8 cellular contexts compared by ENCODE assay signal in the genomic region with DNA sequence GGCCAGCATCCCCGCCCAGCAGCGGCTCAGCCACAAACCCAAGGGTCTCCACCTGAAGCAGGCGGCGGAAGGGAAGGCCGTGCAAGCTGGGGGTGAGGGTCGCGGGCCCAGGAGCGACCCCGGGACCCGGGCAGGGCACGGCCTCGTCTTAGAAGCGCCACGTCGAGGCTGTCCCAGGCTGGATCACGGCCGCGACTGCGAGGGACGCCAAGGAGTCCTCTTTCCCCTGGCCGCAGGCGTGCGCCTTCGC. TPM values are rescaled to one million over a fixed set of nuclear protein-coding genes. Genes with fewer than 3 reads are reported as not detected.
DNase-seq lines count a peak whose midpoint lies in the region; ATAC-seq and TF ChIP-seq lines count a peak whose summit lies in the region.

No MANE protein-coding gene starts in this region.

- no peak for TF ChIP-seq EP300 in neural cell (conservative IDR thresholded peaks at IDR 0.05; ENCODE audit: poor library complexity, severe bottlenecking)

- H3K9me2 ChIP-seq in neural cell (ENCODE audit: insufficient read depth, low read length): no peaks in the 10 kb centered on the region

- TF ChIP-seq RAD21 in neural cell (conservative IDR thresholded peaks at IDR 0.05): no peak

- H3K36me3 Mint-ChIP-seq in CD8-positive, alpha-beta T cell: peaks cover 10% of the 10 kb centered on the region
- H3K36me3 Mint-ChIP-seq in effector memory CD8-positive, alpha-beta T cell (ENCODE audit: insufficient read depth): peaks cover 11% of the 10 kb centered on the region

- no peaks in the 10 kb centered on the region for H3K27me3 Mint-ChIP-seq in CD8-positive, alpha-beta T cell (ENCODE audit: low read depth)
- H3K27me3 Mint-ChIP-seq in effector memory CD8-positive, alpha-beta T cell: no peaks in the 10 kb centered on the region

- H4K20me1 ChIP-seq in neural cell (ENCODE audit: insufficient read depth): no peaks in the 10 kb centered on the region

- H3K79me2 ChIP-seq in neural cell (replicated peaks; ENCODE audit: insufficient read depth, low read length): peaks cover 6% of the 10 kb centered on the region

- H3K4me3 ChIP-seq in CD8-positive, alpha-beta T cell (ENCODE audit: low read depth, low read length): peak overlapping the region; percentile 92
- peak overlapping the region; percentile 99 for H3K4me3 ChIP-seq in neural cell (ENCODE audit: low read length)

- H3F3A ChIP-seq in neural cell (ENCODE audit: insufficient read depth, low read length, poor library complexity, severe bottlenecking): no peaks in the 10 kb centered on the region

- H3K27ac ChIP-seq in CD8-positive, alpha-beta T cell (ENCODE audit: low read depth, low read length): peak overlapping the region; percentile 23
- peak overlapping the region; percentile 93 for H3K27ac ChIP-seq in KOPT-K1 (ENCODE audit: low read depth, low read length, poor library complexity, severe bottlenecking)
- no peak overlapping the region for H3K27ac ChIP-seq in neural cell (ENCODE audit: low read length)

- H3K4me1 ChIP-seq in CD8-positive, alpha-beta T cell (ENCODE audit: insufficient read depth, low read length): peaks cover 12% of the 10 kb centered on the region

- no peak for ATAC-seq in CD8-positive, alpha-beta T cell
- ATAC-seq in effector memory CD8-positive, alpha-beta T cell (replicated peaks): peak; percentile 32

- no peaks in the 10 kb centered on the region for H3K9me3 ChIP-seq in CD8-positive, alpha-beta T cell (ENCODE audit: low read length)
- H3K9me3 ChIP-seq in KOPT-K1 (ENCODE audit: insufficient read depth, low read length, poor library complexity, severe bottlenecking) (no peaks in the 10 kb centered on the region), neural cell (ENCODE audit: low read length) (no peaks in the 10 kb centered on the region)

- H3K4me3 Mint-ChIP-seq in CD8-positive, alpha-beta T cell: peak overlapping the region; percentile 85
- H3K4me3 Mint-ChIP-seq in effector memory CD8-positive, alpha-beta T cell: peak overlapping the region; percentile 81 to 88

- H3K4me1 Mint-ChIP-seq in CD8-positive, alpha-beta T cell (ENCODE audit: low read depth): peaks cover 14% of the 10 kb centered on the region
- H3K4me1 Mint-ChIP-seq in effector memory CD8-positive, alpha-beta T cell (ENCODE audit: low read depth in 2 of 2): peaks cover 17 to 22% of the 10 kb centered on the region in 2 donors

- no peaks in the 10 kb centered on the region for H3K27me3 ChIP-seq in CD8-positive, alpha-beta T cell (ENCODE audit: insufficient read depth, low read length)
- no peaks in the 10 kb centered on the region for H3K27me3 ChIP-seq in neural cell (ENCODE audit: insufficient read depth, low read depth, low read length)

- no peak for TF ChIP-seq CTCF in CD8-positive, alpha-beta T cell (IDR thresholded peaks at IDR 0.05)
- no peak for TF ChIP-seq CTCF in neural cell (IDR thresholded peaks at IDR 0.05; ENCODE audit: poor library complexity, severe bottlenecking)

- intact Hi-C loops in CD8-positive, alpha-beta T cell (cut with DNase I, micrococcal nuclease): loop anchor here (1.0 to 10.0 kb wide), 11 partner anchors 32 to 756 kb away; a partner anchor contains a TSS

- H3K36me3 ChIP-seq in CD8-positive, alpha-beta T cell (ENCODE audit: insufficient read depth, low read length): no peaks in the 10 kb centered on the region
- H3K36me3 ChIP-seq in KOPT-K1 (ENCODE audit: insufficient read depth, low read length) (peaks cover 33% of the 10 kb centered on the region), neural cell (ENCODE audit: insufficient read depth, low read length) (peaks cover 5% of the 10 kb centered on the region)

- no peak for DNase-seq in CD8-positive, alpha-beta T cell
- DNase-seq in effector memory CD8-positive, alpha-beta T cell: no peak
- DNase-seq in activated effector memory CD4-positive, alpha-beta T cell treated with anti-CD3 and anti-CD28 coated beads, Interleukin-2, amount 50 U/mL, for 16 hours: no peak
- DNase-seq in globus pallidus (ENCODE audit: low spot score) (no peak), NCI-H2081 treated with DMSO at 0.1 percent for 48 hours (lab: John Stamatoyannopoulos, UW) (no peak), NCI-H2081 (lab: John Stamatoyannopoulos, UW) (no peak)

- peak overlapping the region; percentile 55 for H3K9ac ChIP-seq in neural cell (ENCODE audit: low read length)

- CTCF ChIA-PET in CD8-positive, alpha-beta T cell (lab: Charles Lee): no interaction called here

- POLR2A ChIA-PET in CD8-positive, alpha-beta T cell (lab: Charles Lee): interaction anchor here (0.7 to 0.8 kb wide), 2 partner anchors 91 to 420 kb away, joined by 3 read pairs; a partner anchor contains a TSS

- no peaks in the 10 kb centered on the region for H3K9me3 Mint-ChIP-seq in CD8-positive, alpha-beta T cell
- no peaks in the 10 kb centered on the region for H3K9me3 Mint-ChIP-seq in effector memory CD8-positive, alpha-beta T cell

- H2AFZ ChIP-seq in neural cell (ENCODE audit: low read depth, low read length): peak overlapping the region; percentile 76

- H3K27ac Mint-ChIP-seq in CD8-positive, alpha-beta T cell: no peak overlapping the region
- H3K27ac Mint-ChIP-seq in effector memory CD8-positive, alpha-beta T cell: peak overlapping the region; percentile 49 to 53

- no peak overlapping the region for H3K4me2 ChIP-seq in neural cell (ENCODE audit: low read length)

TF ChIP-seq in neural cell, 6 proteins besides CTCF, POLR2A, EP300 and RAD21:
- TF ChIP-seq TAF1 (IDR thresholded peaks at IDR 0.05; ENCODE audit: low read depth): no peak
- TF ChIP-seq MXI1 (conservative IDR thresholded peaks at IDR 0.05; ENCODE audit: poor library complexity, severe bottlenecking): peak; percentile 49
- no peak for TF ChIP-seq SMC3 (conservative IDR thresholded peaks at IDR 0.05; ENCODE audit: poor library complexity)
- no peak for TF ChIP-seq EZH2 (IDR thresholded peaks at IDR 0.05; ENCODE audit: borderline replicate concordance, insufficient read depth, low read length, poor library complexity, severe bottlenecking)

RNA-seq across cellular contexts. Expression of a gene that starts 0.5 kb away (rescaled TPM):
- total RNA-seq in CD8-positive, alpha-beta T cell: 1 to 10 TPM in 1 of 2 experiments, under 1 TPM in 1; 0.61 to 1.2 TPM
- polyA plus RNA-seq in neural cell: 5.2 and 5.7 TPM in 2 replicates
- 16.6 and 21.4 TPM in 2 replicates for polyA minus RNA-seq in neural cell

RNA-seq across cellular contexts. Expression of a gene that starts 31.2 kb away (rescaled TPM):
- under 1 TPM; 0.30 to 0.69 TPM for total RNA-seq in CD8-positive, alpha-beta T cell
- 27.6 and 31.5 TPM in 2 replicates for polyA plus RNA-seq in neural cell
- polyA minus RNA-seq in neural cell: 6.4 and 9.3 TPM in 2 replicates

RNA-seq across cellular contexts. Expression of a gene that starts 42.4 kb away (rescaled TPM):
- not detected for total RNA-seq in CD8-positive, alpha-beta T cell
- polyA plus RNA-seq in neural cell: 1.2 and 2.4 TPM in 2 replicates
- polyA minus RNA-seq in neural cell: 4.3 and 5.1 TPM in 2 replicates

RNA-seq across cellular contexts. Expression of a gene that starts 46.2 kb away (rescaled TPM):
- 1 to 10 TPM; 2.8 to 3.8 TPM for total RNA-seq in CD8-positive, alpha-beta T cell
- 27.1 and 30.1 TPM in 2 replicates for polyA plus RNA-seq in neural cell
- polyA minus RNA-seq in neural cell: 43.1 and 46.7 TPM in 2 replicates
